In genomic region chr6:13437597-13437996, GRCh38 we compare ENCODE assay signal across 35 cellular contexts.
"Had no signal": no experiment of that assay in that cellular context is flagged by ENCODE, and none has a peak within 500 bp of the region (broad histone marks: within the 10 kb centered on the region; RNA-seq: fewer than 3 reads in every experiment).

No MANE protein-coding gene starts in this region.

- H3K4me3 Mint-ChIP-seq: activated CD4-positive, alpha-beta T cell treated with anti-CD3 and anti-CD28 coated beads, Interleukin-2, amount 10 ng/mL, durations not matched to agents 24 days and 14 days; activated CD8-positive, alpha-beta T cell treated with anti-CD3 and anti-CD28 coated beads for 36 hours; activated naive CD4-positive, alpha-beta T cell treated with anti-CD3 and anti-CD28 coated beads for 36 hours; activated T-cell treated with anti-CD3 and anti-CD28 coated beads, Interleukin-2, amount 50 U/mL, for 24 hours; activated T-helper 1 cell treated with anti-CD3 and anti-CD28 coated beads, Interleukin-12 subunit alpha, Interleukin-12 subunit beta, Interleukin-2, Interleukin-4 antibody, amounts not matched to agents 30 ng/mL and 10 ng/mL and 1 ng/mL, durations not matched to agents 14 hours and 24 hours and 36 hours had no signal

- H3K9me3 ChIP-seq: adrenal gland, body of pancreas, breast epithelium, MG63 had no signal

- ATAC-seq: activated CD8-positive, alpha-beta T cell treated with anti-CD3 and anti-CD28 coated beads for 36 hours; body of pancreas had no signal

- H3K27ac Mint-ChIP-seq: activated CD4-positive, alpha-beta T cell treated with anti-CD3 and anti-CD28 coated beads, Interleukin-2, amount 10 ng/mL, durations not matched to agents 24 days and 14 days; activated CD8-positive, alpha-beta T cell treated with anti-CD3 and anti-CD28 coated beads for 36 hours; activated naive CD4-positive, alpha-beta T cell treated with anti-CD3 and anti-CD28 coated beads for 36 hours; activated naive CD4-positive, alpha-beta T cell treated with anti-CD3 and anti-CD28 coated beads, Interleukin-2, amount 50 U/mL, for 72 hours; activated T-cell treated with anti-CD3 and anti-CD28 coated beads, Interleukin-2, amount 50 U/mL, for 24 hours; activated T-helper 1 cell treated with anti-CD3 and anti-CD28 coated beads, Interleukin-12 subunit alpha, Interleukin-12 subunit beta, Interleukin-2, Interleukin-4 antibody, amounts not matched to agents 30 ng/mL and 10 ng/mL and 1 ng/mL, durations not matched to agents 14 hours and 24 hours and 36 hours had no signal

- H3K36me3 ChIP-seq: adrenal gland, breast epithelium, MG63, WERI-Rb-1 had no signal

- H3K27me3 ChIP-seq: adrenal gland, body of pancreas, breast epithelium, MG63 had no signal

- DNase-seq: activated CD4-positive, alpha-beta T cell treated with anti-CD3 and anti-CD28 coated beads for 1 hour; activated CD4-positive, alpha-beta T cell treated with anti-CD3 and anti-CD28 coated beads, Interleukin-2, amount 10 ng/mL, durations not matched to agents 24 days and 14 days; activated CD4-positive, alpha-beta T cell treated with anti-CD3 and anti-CD28 coated beads, Interleukin-2, amount 50 U/mL, for 4 hours; activated CD4-positive, CD25-positive, alpha-beta regulatory T cell; activated CD8-positive, alpha-beta T cell treated with anti-CD3 and anti-CD28 coated beads for 36 hours; activated gamma-delta T cell treated with Interleukin-2 at 50 U/mL for 16 hours; activated naive CD4-positive, alpha-beta T cell treated with anti-CD3 and anti-CD28 coated beads for 36 hours; activated T-cell treated with anti-CD3 and anti-CD28 coated beads, Interleukin-2, amount 50 U/mL, for 24 hours; body of pancreas; Kasumi-1; KG1; MG63; NCI-H1048; NCI-H1436 treated with DMSO at 0.1 percent for 48 hours; NCI-H1694 treated with DMSO at 0.1 percent for 48 hours; NCI-H2029 treated with DMSO at 0.1 percent for 48 hours; NCI-H2107; NCI-H2171; NCI-H510A; NCI-H526; NCI-H748 treated with DMSO at 0.1 percent for 48 hours; NK-92 treated with Interleukin-12 subunit alpha and Interleukin-12 subunit beta, amount 100 ng/mL, for 24 hours; PC-9; Right ventricle myocardium superior; SW 1271; T-helper 1 cell; T-helper 2 cell; T-helper 9 cell; WERI-Rb-1 had no signal

- H3K27ac ChIP-seq: adrenal gland, body of pancreas, breast epithelium, PC-9, WERI-Rb-1 had no signal

- FAIRE-seq: astrocyte, RCC 7860 had no signal

- H3K4me2 ChIP-seq: PC-9 had no signal

- H2AFZ ChIP-seq: PC-9 had no signal

- H3K4me1 ChIP-seq: adrenal gland had no signal

- H3K4me3 ChIP-seq: adrenal gland, body of pancreas, breast epithelium, MG63, PC-9 had no signal

- H3K27me3 Mint-ChIP-seq: activated CD4-positive, alpha-beta T cell treated with anti-CD3 and anti-CD28 coated beads, Interleukin-2, amount 10 ng/mL, durations not matched to agents 24 days and 14 days; activated CD8-positive, alpha-beta T cell treated with anti-CD3 and anti-CD28 coated beads for 36 hours; activated T-cell treated with anti-CD3 and anti-CD28 coated beads, Interleukin-2, amount 50 U/mL, for 24 hours had no signal
